ENCODE assay signal across 13 cellular contexts in the genomic region with DNA sequence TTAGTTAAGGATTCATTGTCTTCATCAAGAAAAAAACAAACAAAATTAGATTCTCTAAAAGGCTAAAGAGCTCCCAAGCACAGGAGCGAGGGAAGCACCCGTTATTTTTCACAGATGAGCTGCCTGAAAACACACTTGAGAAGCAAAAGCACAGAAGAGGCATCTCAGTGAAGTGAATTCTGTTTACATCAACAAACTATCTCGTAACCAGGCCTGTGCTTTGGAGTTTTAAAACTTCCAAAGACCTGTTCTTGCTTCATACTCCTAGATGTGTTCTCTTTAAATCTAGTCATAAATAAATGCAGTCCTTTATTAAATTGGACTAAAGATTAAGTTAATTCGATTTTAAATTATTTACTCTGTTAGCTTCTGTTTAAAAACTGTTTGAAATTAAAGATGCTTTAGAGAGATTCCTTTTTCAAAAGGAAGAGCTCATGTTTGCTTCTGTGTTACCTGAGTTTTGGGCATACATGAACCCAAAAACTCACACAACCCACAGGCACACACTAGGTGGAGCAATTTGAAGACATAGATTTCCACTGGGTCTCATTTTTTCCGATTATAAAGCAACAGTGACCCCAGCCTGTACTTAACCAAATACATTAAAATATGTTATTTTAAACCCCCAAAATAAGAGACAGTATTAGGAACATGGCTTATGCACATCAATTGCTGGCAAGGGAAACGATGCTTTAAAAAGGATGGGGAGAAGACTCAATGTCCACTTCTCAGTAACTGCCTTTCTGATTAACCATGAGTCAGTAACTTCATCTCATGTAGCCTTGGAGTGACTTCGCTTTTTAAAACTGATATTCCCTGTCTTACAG.
DNase-seq lines count a peak whose midpoint lies in the region; ATAC-seq, FAIRE-seq and TF ChIP-seq lines count a peak whose summit lies in the region.
"Had no signal": no experiment of that assay in that cellular context is flagged by ENCODE, and none has a peak within 500 bp of the region (broad histone marks: within the 10 kb centered on the region; RNA-seq: fewer than 3 reads in every experiment).

No MANE protein-coding gene starts in this region.

- no peak overlapping the region for H3K4me3 ChIP-seq in GM12878
- no peak overlapping the region for H3K4me3 ChIP-seq in neural progenitor cell
- no peak overlapping the region for H3K4me3 ChIP-seq in naive thymus-derived CD4-positive, alpha-beta T cell (ENCODE audit: low read length)

- in situ Hi-C loops in GM12878 (cut with MboI): no loop called here

- H2AFZ ChIP-seq in GM12878 (ENCODE audit: control insufficient read depth, low read depth, low read length): no peak overlapping the region
- no peak overlapping the region for H2AFZ ChIP-seq in neural progenitor cell (replicated peaks)
- H2AFZ ChIP-seq: parathyroid adenoma had no signal

- no peaks in the 10 kb centered on the region for H3K79me2 ChIP-seq in GM12878 (ENCODE audit: control insufficient read depth, insufficient read depth, low read length)
- no peaks in the 10 kb centered on the region for H3K79me2 ChIP-seq in neural progenitor cell (ENCODE audit: low read depth)
- H3K79me2 ChIP-seq: parathyroid adenoma had no signal

- no peaks in the 10 kb centered on the region for H3K9me3 ChIP-seq in GM12878 (replicated peaks; ENCODE audit: control insufficient read depth, insufficient read depth, low read length)
- H3K9me3 ChIP-seq in neural progenitor cell (ENCODE audit: low read depth): no peaks in the 10 kb centered on the region
- no peaks in the 10 kb centered on the region for H3K9me3 ChIP-seq in naive thymus-derived CD4-positive, alpha-beta T cell (ENCODE audit: control insufficient read depth in 2 of 3, low read length in 3 of 3)

- CTCF ChIA-PET in GM12878 (lab: Yijun Ruan, JAX) (interaction anchor here (1.0 to 2.4 kb wide), 7 partner anchors 11 to 706 kb away, joined by 3 to 13 read pairs (median 5); no protein-coding TSS in a partner anchor), WTC11 (lab: Charles Lee) (interaction anchor here (0.9 to 1.9 kb wide), 7 partner anchors 10 to 706 kb away, joined by 3 to 15 read pairs (median 5); no protein-coding TSS in a partner anchor)
- CTCF ChIA-PET in naive thymus-derived CD4-positive, alpha-beta T cell (lab: Charles Lee): interaction anchor here (1.1 kb wide), 1 partner anchor 145 kb away, joined by 3 read pairs; no protein-coding TSS in a partner anchor

- no peak for TF ChIP-seq RAD21 in GM12878 (IDR thresholded peaks at IDR 0.05; ENCODE audit: insufficient read depth, low read depth, low read length)

- RAD21 ChIA-PET in GM12878 (lab: Charles Lee; ENCODE audit: unreplicated experiment): interaction anchor here (1.0 to 1.4 kb wide), 2 partner anchors 49 to 141 kb away, joined by 3 to 6 read pairs; no protein-coding TSS in a partner anchor

- FAIRE-seq in GM12878 (lab: Jason Lieb, UNC) (no peak), GM12892 (lab: Jason Lieb, UNC) (no peak)
- FAIRE-seq: GM12891 had no signal

- SMC1A ChIA-PET in GM12878 (lab: Charles Lee; ENCODE audit: uncharacterized antibody, unreplicated experiment): interaction anchor here (0.9 to 2.1 kb wide), 7 partner anchors 10 to 144 kb away, joined by 3 to 8 read pairs (median 4); no protein-coding TSS in a partner anchor

- H3K4me1 Mint-ChIP-seq in neural progenitor cell (peaks cover 10% of the 10 kb centered on the region), WTC11 (peaks cover 25% of the 10 kb centered on the region)
- H3K4me1 Mint-ChIP-seq in naive thymus-derived CD4-positive, alpha-beta T cell: peaks cover 0 to 5% (median 0%) of the 10 kb centered on the region in 7 donors

- no peak overlapping the region for H3K4me2 ChIP-seq in GM12878 (ENCODE audit: control insufficient read depth, insufficient read depth)
- no peak overlapping the region for H3K4me2 ChIP-seq in neural progenitor cell

- H3K4me3 Mint-ChIP-seq in neural progenitor cell: no peak overlapping the region
- H3K4me3 Mint-ChIP-seq in naive thymus-derived CD4-positive, alpha-beta T cell: no peak overlapping the region
- H3K4me3 Mint-ChIP-seq in WTC11: no peak overlapping the region

- BruUV-seq in GM12878 (replicated peaks; lab: Mats Ljungman, UMichigan): no TSS peak

- POLR2A ChIA-PET in GM12878 (lab: Charles Lee): interaction anchor here (1.3 kb wide), 1 partner anchor 9 kb away, joined by 4 read pairs; no protein-coding TSS in a partner anchor
- POLR2A ChIA-PET in naive thymus-derived CD4-positive, alpha-beta T cell (lab: Charles Lee): no interaction called here
- POLR2A ChIA-PET in WTC11 (lab: Charles Lee): no interaction called here

- H3K9ac ChIP-seq in GM12878 (ENCODE audit: control insufficient read depth, insufficient read depth, low read length): no peak overlapping the region
- no peak overlapping the region for H3K9ac ChIP-seq in neural progenitor cell
- H3K9ac ChIP-seq: parathyroid adenoma had no signal

- H3K36me3 Mint-ChIP-seq in neural progenitor cell (peaks cover 4% of the 10 kb centered on the region), WTC11 (no peaks in the 10 kb centered on the region; the same call in 1 of the 2 replicates)
- peaks cover 0 to 87% (median 70%) of the 10 kb centered on the region in 5 donors for H3K36me3 Mint-ChIP-seq in naive thymus-derived CD4-positive, alpha-beta T cell

- intact Hi-C loops in GM12878 (cut with micrococcal nuclease; ENCODE audit: unreplicated experiment): no loop called here
- intact Hi-C loops in naive thymus-derived CD4-positive, alpha-beta T cell (cut with micrococcal nuclease): loop anchor here in 1 of 2 donors (1.0 kb wide), 1 partner anchor 144 kb away; no protein-coding TSS in a partner anchor

- ATAC-seq in GM12878 (no peak), WTC11 (no peak)
- ATAC-seq in naive thymus-derived CD4-positive, alpha-beta T cell: no peak

- DNase-seq in NCI-H1092 treated with DMSO at 0.1 percent for 48 hours (lab: John Stamatoyannopoulos, UW): peak; percentile 13
- no peak for DNase-seq in NCI-H1092 (lab: John Stamatoyannopoulos, UW)
- DNase-seq in M059J (ENCODE audit: low read depth): peak; percentile 42
- no peak for DNase-seq in GM12878 (ENCODE audit: low read depth, low spot score)
- no peak for DNase-seq in neural progenitor cell (ENCODE audit: low spot score)
- no peak for DNase-seq in naive thymus-derived CD4-positive, alpha-beta T cell
- DNase-seq in WTC11 (ENCODE audit: low spot score): no peak
- DNase-seq in GM12892 (ENCODE audit: insufficient read length): no peak
- DNase-seq: ACHN, kidney glomerular epithelial cell had no signal

- no peaks in the 10 kb centered on the region for H3K4me1 ChIP-seq in GM12878 (ENCODE audit: control insufficient read depth, insufficient read depth, low read length)
- no peaks in the 10 kb centered on the region for H3K4me1 ChIP-seq in neural progenitor cell
- H3K4me1 ChIP-seq in naive thymus-derived CD4-positive, alpha-beta T cell (ENCODE audit: control insufficient read depth in 2 of 2, insufficient read depth in 2 of 2, low read length in 2 of 2): no peaks in the 10 kb centered on the region
- H3K4me1 ChIP-seq: parathyroid adenoma had no signal

- TF ChIP-seq POLR2A in GM12878 (IDR thresholded peaks at IDR 0.05; ENCODE audit: low read depth, low read length) (no peak), GM12892 (IDR thresholded peaks at IDR 0.05; ENCODE audit: low read depth, low read length) (no peak)

- H3K36me3 ChIP-seq in GM12878 (ENCODE audit: control insufficient read depth in 2 of 2, insufficient read depth in 2 of 2, low read length in 1 of 2): no peaks in the 10 kb centered on the region
- no peaks in the 10 kb centered on the region for H3K36me3 ChIP-seq in neural progenitor cell
- H3K36me3 ChIP-seq in naive thymus-derived CD4-positive, alpha-beta T cell (ENCODE audit: control insufficient read depth in 2 of 3, insufficient read depth in 3 of 3, low read length in 3 of 3): peaks cover 0 to 16% (median 0%) of the 10 kb centered on the region in 3 experiments
- H3K36me3 ChIP-seq: WERI-Rb-1 had no signal

- no peak overlapping the region for H3K27ac Mint-ChIP-seq in neural progenitor cell
- H3K27ac Mint-ChIP-seq in naive thymus-derived CD4-positive, alpha-beta T cell: no peak overlapping the region
- H3K27ac Mint-ChIP-seq in WTC11: no peak overlapping the region

- H3K27me3 Mint-ChIP-seq in neural progenitor cell (ENCODE audit: insufficient read depth, low read depth) (no peaks in the 10 kb centered on the region), WTC11 (ENCODE audit: low read depth) (no peaks in the 10 kb centered on the region)
- H3K27me3 Mint-ChIP-seq in naive thymus-derived CD4-positive, alpha-beta T cell: no peaks in the 10 kb centered on the region

- TF ChIP-seq EP300 in GM12878 (IDR thresholded peaks at IDR 0.05; ENCODE audit: borderline replicate concordance in 1 of 2, control insufficient read depth in 1 of 2, low read depth in 2 of 2, low read length in 2 of 2): no peak

- H3F3A ChIP-seq in neural progenitor cell (ENCODE audit: low read depth): no peaks in the 10 kb centered on the region

- peaks cover under 1% of the 10 kb centered on the region for H3K9me3 Mint-ChIP-seq in neural progenitor cell
- H3K9me3 Mint-ChIP-seq in naive thymus-derived CD4-positive, alpha-beta T cell: peaks cover 0 to 15% (median 0%) of the 10 kb centered on the region in 11 donors
- 0 out of 2 replicates have a peak, but pooled peaks cover 2% of the 10 kb centered on the region for H3K9me3 Mint-ChIP-seq in WTC11

- TF ChIP-seq CTCF in GM12878 (IDR thresholded peaks at IDR 0.05 in 2 of 3, conservative IDR thresholded peaks at IDR 0.05 in 1 of 3; ENCODE audit: control insufficient read depth in 2 of 3, extremely low read depth in 1 of 3, insufficient read depth in 1 of 3, low read depth in 3 of 3, low read length in 3 of 3): peak in 2 of 3 experiments; percentile 7 to 29; a peak in 3 of 6 replicates
- peak; percentile 39 for TF ChIP-seq CTCF in neural progenitor cell (IDR thresholded peaks at IDR 0.05)
- no peak for TF ChIP-seq CTCF in WTC11 (IDR thresholded peaks at IDR 0.05)

- WGBS in GM12878 (ENCODE audit: insufficient coverage, insufficient replicate concordance, low lambda C conversion rate, missing lambda C conversion rate): 77% methylated on average over 7 of the region's 7 CpGs

- H3K27ac ChIP-seq in GM12878 (ENCODE audit: control insufficient read depth, insufficient read depth): no peak overlapping the region
- no peak overlapping the region for H3K27ac ChIP-seq in neural progenitor cell
- no peak overlapping the region for H3K27ac ChIP-seq in naive thymus-derived CD4-positive, alpha-beta T cell (ENCODE audit: low read depth, low read length)
- H3K27ac ChIP-seq: parathyroid adenoma, WERI-Rb-1 had no signal

- H3K27me3 ChIP-seq in GM12878 (replicated peaks in 1 of 2; ENCODE audit: control insufficient read depth in 2 of 2, insufficient read depth in 2 of 2, low read length in 1 of 2): no peaks in the 10 kb centered on the region
- H3K27me3 ChIP-seq in neural progenitor cell: no peaks in the 10 kb centered on the region
- H3K27me3 ChIP-seq in naive thymus-derived CD4-positive, alpha-beta T cell (ENCODE audit: control insufficient read depth in 2 of 2, insufficient read depth in 2 of 2, low read length in 2 of 2): no peaks in the 10 kb centered on the region

- H4K20me1 ChIP-seq in GM12878 (ENCODE audit: control insufficient read depth, insufficient read depth) (no peaks in the 10 kb centered on the region; the same call in 1 of the 2 replicates), neural progenitor cell (ENCODE audit: low read depth) (no peaks in the 10 kb centered on the region)

TF ChIP-seq in GM12878, 131 proteins besides CTCF, POLR2A, EP300 and RAD21 (continues in another document):
- no peak for TF ChIP-seq CREB1 (IDR thresholded peaks at IDR 0.05; ENCODE audit: low read depth)

Comparison
In these comparisons a context has a peak if more than half of its experiments do, and no peak if none do; other contexts are left out.
1. DNase-seq: peak in NCI-H1092 treated with DMSO at 0.1 percent for 48 hours (single experiment) and M059J (single experiment); none in NCI-H1092 (single experiment), GM12878 (single experiment), neural progenitor cell (single experiment), naive thymus-derived CD4-positive, alpha-beta T cell (0 of 9), WTC11 (single experiment) and GM12892 (single experiment).